23 cellular contexts compared by ENCODE assay signal in the genomic region with DNA sequence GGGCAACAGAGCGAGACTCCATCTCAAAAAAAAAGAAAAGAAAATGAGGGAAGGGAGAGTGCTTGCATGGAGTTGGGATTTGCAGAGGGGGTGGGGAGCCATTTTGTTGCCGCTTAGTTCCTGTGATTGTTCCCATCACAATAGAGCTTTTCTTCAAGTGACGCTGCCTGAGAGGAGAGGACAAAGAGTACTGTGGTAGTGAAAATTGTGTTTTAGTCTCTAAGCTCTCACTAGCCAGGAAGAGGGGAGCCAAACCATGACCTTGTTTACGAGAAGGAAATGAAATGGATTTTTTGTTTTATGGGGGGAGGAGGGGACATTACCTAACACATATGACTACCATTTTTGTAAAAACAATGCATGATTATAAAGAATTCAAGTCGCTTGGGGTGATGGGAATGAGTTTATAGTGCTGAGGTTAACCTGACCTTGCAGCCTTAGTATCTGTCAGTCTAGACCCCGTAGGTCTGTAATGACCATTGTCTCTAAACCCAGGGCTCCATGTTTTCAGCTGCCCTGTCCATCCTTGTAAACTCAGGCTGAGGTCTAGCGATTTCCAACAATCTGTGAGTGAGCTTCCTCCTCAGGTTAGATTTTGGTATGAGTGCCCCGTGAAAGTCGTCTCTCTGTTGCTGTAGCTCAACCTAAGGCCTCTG. TPM values are rescaled to one million over a fixed set of nuclear protein-coding genes. Genes with fewer than 3 reads are reported as not detected.
DNase-seq lines count a peak whose midpoint lies in the region; ATAC-seq, FAIRE-seq and TF ChIP-seq lines count a peak whose summit lies in the region.
"Had no signal": no experiment of that assay in that cellular context is flagged by ENCODE, and none has a peak within 500 bp of the region (broad histone marks: within the 10 kb centered on the region; RNA-seq: fewer than 3 reads in every experiment).

No MANE protein-coding gene starts in this region.

- no peaks in the 10 kb centered on the region for H3K79me2 ChIP-seq in HepG2 (ENCODE audit: insufficient read depth, low read length)

- no peak for TF ChIP-seq CTCF in right lobe of liver (IDR thresholded peaks at IDR 0.05)
- TF ChIP-seq CTCF in HepG2 (CRISPR knock-in tag; IDR thresholded peaks at IDR 0.05) = no peak
- no peak for TF ChIP-seq CTCF in neural crest cell (conservative IDR thresholded peaks at IDR 0.05)

- H3K9me3 Mint-ChIP-seq in neural crest cell = no peaks in the 10 kb centered on the region
- H3K9me3 Mint-ChIP-seq in effector memory CD8-positive, alpha-beta T cell = no peaks in the 10 kb centered on the region
- H3K9me3 Mint-ChIP-seq: CD4-positive, alpha-beta memory T cell; nephron had no signal

- no peak overlapping the region for H2AFZ ChIP-seq in HepG2 (ENCODE audit: low read length)

- H3K9ac ChIP-seq in HepG2 (ENCODE audit: insufficient read depth, low read depth, low read length) = no peak overlapping the region

- H3K27me3 Mint-ChIP-seq in neural crest cell (ENCODE audit: low read depth) = no peaks in the 10 kb centered on the region
- H3K27me3 Mint-ChIP-seq in effector memory CD8-positive, alpha-beta T cell = no peaks in the 10 kb centered on the region
- H3K27me3 Mint-ChIP-seq: CD4-positive, alpha-beta memory T cell had no signal

- BruUV-seq in HepG2 (replicated peaks; lab: Mats Ljungman, UMichigan) = no TSS peak

- TF ChIP-seq EP300 in HepG2 (IDR thresholded peaks at IDR 0.05; ENCODE audit: low read depth in 2 of 2, low read length in 2 of 2) (no peak), HepG2 (CRISPR knock-in tag; IDR thresholded peaks at IDR 0.05; ENCODE audit: borderline replicate concordance) (no peak)

- no peaks in the 10 kb centered on the region for H3K4me1 ChIP-seq in right lobe of liver
- peaks cover 17% of the 10 kb centered on the region for H3K4me1 ChIP-seq in HepG2 (ENCODE audit: insufficient read depth, low read length)

- H3K4me2 ChIP-seq in HepG2 (ENCODE audit: low read depth, low read length) = no peak overlapping the region

- intact Hi-C loops in right lobe of liver (cut with DNase I) = no loop called here
- intact Hi-C loops in HepG2 (cut with micrococcal nuclease; ENCODE audit: unreplicated experiment) = no loop called here

- ATAC-seq in right lobe of liver = peak in 3 of 4 donors; percentile 37 to 43 (median 38)
- ATAC-seq in HepG2 = no peak
- no peak for ATAC-seq in GM21447 (IDR thresholded peaks at IDR 0.05; ENCODE audit: unreplicated experiment)
- ATAC-seq in effector memory CD8-positive, alpha-beta T cell (replicated peaks) = no peak
- ATAC-seq: gastroesophageal sphincter; stimulated activated naive CD8-positive, alpha-beta T cell treated with anti-CD3 and anti-CD28 coated beads, Interleukin-15, Interleukin-2, amounts not matched to agents 100 U/mL and 50 U/mL, for 24 hours had no signal

- H3K36me3 ChIP-seq in right lobe of liver (no peaks in the 10 kb centered on the region), HepG2 (replicated peaks in 1 of 2; ENCODE audit: control insufficient read depth in 1 of 2, insufficient read depth in 2 of 2, low read length in 2 of 2) (no peaks in the 10 kb centered on the region)
- H3K36me3 ChIP-seq: upper lobe of right lung had no signal

- H3K4me1 Mint-ChIP-seq in neural crest cell = peaks cover 30% of the 10 kb centered on the region
- H3K4me1 Mint-ChIP-seq in effector memory CD8-positive, alpha-beta T cell (ENCODE audit: low read depth in 2 of 2) = no peaks in the 10 kb centered on the region
- H3K4me1 Mint-ChIP-seq: CD4-positive, alpha-beta memory T cell had no signal

- TF ChIP-seq POLR2A in right lobe of liver (IDR thresholded peaks at IDR 0.05) = no peak
- TF ChIP-seq POLR2A in HepG2 (IDR thresholded peaks at IDR 0.05; ENCODE audit: insufficient read depth in 1 of 2, low read depth in 2 of 2, low read length in 2 of 2) = no peak

- H3K27me3 ChIP-seq in right lobe of liver = no peaks in the 10 kb centered on the region
- no peaks in the 10 kb centered on the region for H3K27me3 ChIP-seq in HepG2 (ENCODE audit: control insufficient read depth in 1 of 2, insufficient read depth in 2 of 2, low read length in 2 of 2)
- H3K27me3 ChIP-seq: gastroesophageal sphincter, upper lobe of right lung had no signal

- H3K4me3 ChIP-seq in right lobe of liver (no peak overlapping the region), HepG2 (replicated peaks in 1 of 3; ENCODE audit: insufficient read depth in 1 of 3, low read depth in 2 of 3, low read length in 3 of 3) (no peak overlapping the region)
- H3K4me3 ChIP-seq: gastroesophageal sphincter, upper lobe of right lung had no signal

- no peak overlapping the region for H3K27ac ChIP-seq in right lobe of liver
- H3K27ac ChIP-seq in HepG2 (ENCODE audit: extremely low read length, insufficient read depth, low read length) = no peak overlapping the region
- H3K27ac ChIP-seq: gastroesophageal sphincter, upper lobe of right lung had no signal

- no peak for TF ChIP-seq RAD21 in HepG2 (CRISPR knock-in tag; IDR thresholded peaks at IDR 0.05)

- CTCF ChIA-PET in HepG2 (lab: Yijun Ruan, JAX; ENCODE audit: low intra/inter-chr PET ratio, low total read pairs) = no interaction called here

- H3K4me3 Mint-ChIP-seq in neural crest cell = no peak overlapping the region
- no peak overlapping the region for H3K4me3 Mint-ChIP-seq in effector memory CD8-positive, alpha-beta T cell
- H3K4me3 Mint-ChIP-seq: CD4-positive, alpha-beta memory T cell; nephron had no signal

- peak overlapping the region; percentile 48 for H3K27ac Mint-ChIP-seq in neural crest cell (ENCODE audit: unreplicated experiment)
- H3K27ac Mint-ChIP-seq in effector memory CD8-positive, alpha-beta T cell = no peak overlapping the region
- H3K27ac Mint-ChIP-seq: CD4-positive, alpha-beta memory T cell had no signal

- H3K9me3 ChIP-seq in right lobe of liver = no peaks in the 10 kb centered on the region
- no peaks in the 10 kb centered on the region for H3K9me3 ChIP-seq in HepG2 (ENCODE audit: low read length)
- H3K9me3 ChIP-seq: gastroesophageal sphincter, upper lobe of right lung had no signal

- DNase-seq in right lobe of liver (no peak), HepG2 (ENCODE audit: low spot score) (no peak), frontal cortex (ENCODE audit: low spot score in 2 of 2) (no peak), neural crest cell (ENCODE audit: low read depth, low spot score) (no peak), ureter (ENCODE audit: low spot score) (no peak), COLO829 (ENCODE audit: low spot score) (no peak)
- DNase-seq in effector memory CD8-positive, alpha-beta T cell = no peak
- DNase-seq: ACHN; activated gamma-delta T cell treated with Interleukin-2 at 50 U/mL for 16 hours; CD4-positive, alpha-beta memory T cell; DMS79; islet precursor cell; mesenchymal stem cell; NCI-H1694; NCI-H345; NK-92 treated with Interleukin-12 subunit alpha and Interleukin-12 subunit beta, amount 100 ng/mL, for 24 hours; stimulated activated naive CD8-positive, alpha-beta T cell treated with anti-CD3 and anti-CD28 coated beads, Interleukin-15, Interleukin-2, amounts not matched to agents 100 U/mL and 50 U/mL, for 24 hours; upper lobe of right lung had no signal

- no peaks in the 10 kb centered on the region for H4K20me1 ChIP-seq in HepG2 (ENCODE audit: insufficient read depth, low read length)

- POLR2A ChIA-PET in HepG2 (lab: Yijun Ruan, JAX) = no interaction called here

- FAIRE-seq in HepG2 (lab: Jason Lieb, UNC) (no peak), frontal cortex (lab: Jason Lieb, UNC) (peak; percentile 64)
- FAIRE-seq: astrocyte, TTC549 had no signal

- H3K36me3 Mint-ChIP-seq in neural crest cell (ENCODE audit: low read depth) = peaks cover 7% of the 10 kb centered on the region
- peaks cover 6% of the 10 kb centered on the region for H3K36me3 Mint-ChIP-seq in effector memory CD8-positive, alpha-beta T cell (ENCODE audit: insufficient read depth)

- 94% methylated on average over 7 of the region's 9 CpGs for WGBS in right lobe of liver (ENCODE audit: insufficient coverage, low coverage, low lambda C conversion rate, missing lambda C conversion rate)
- 93% methylated on average over 8 of the region's 9 CpGs for WGBS in HepG2 (ENCODE audit: low lambda C conversion rate)

- in situ Hi-C loops in HepG2 (cut with HindIII; ENCODE audit: extremely low pct_ligation_motif_present, low pct_unique_long_range_greater_than_20kb) = no loop called here

RNA-seq across cellular contexts. Expression of gene SRD5A3, which starts 18.8 kb away (rescaled TPM):
- total RNA-seq in right lobe of liver = 10 to 100 TPM in 3 of 6 experiments, 1 to 10 TPM in 3; 7.7 to 13.9 (median 9.9) TPM
- 12.8 and 18.4 TPM in 2 replicates for total RNA-seq in HepG2 (2016; rRNA removed; fragmentation: Illumina TruSeq; extraction: Trizol)
- total RNA-seq in HepG2 (2016; cell fraction: cytosol; rRNA removed; fragmentation: Illumina TruSeq; extraction: Trizol; ENCODE audit: low read depth) = 10.3 and 14.8 TPM in 2 replicates
- total RNA-seq in HepG2 (2016; cell fraction: insoluble cytoplasmic fraction; rRNA removed; fragmentation: Illumina TruSeq; extraction: Trizol) = 12.5 and 16.5 TPM in 2 replicates
- total RNA-seq in HepG2 (2016; cell fraction: membrane; rRNA removed; fragmentation: Illumina TruSeq; extraction: Trizol) = 22.0 and 24.7 TPM in 2 replicates
- total RNA-seq in HepG2 (2016; cell fraction: nucleus; rRNA removed; fragmentation: Illumina TruSeq; extraction: Trizol) = 12.7 and 14.2 TPM in 2 replicates
- 7.4 and 12.4 TPM in 2 replicates for polyA plus RNA-seq in HepG2 (2011; rRNA removed)
- polyA plus RNA-seq in HepG2 (2011; cell fraction: cytosol; rRNA removed) = 5.5 and 8.9 TPM in 2 replicates
- 0.87 and 1.7 TPM in 2 replicates for polyA plus RNA-seq in HepG2 (2011; cell fraction: nucleus; rRNA removed)
- polyA plus RNA-seq in HepG2 (2012) = 8.3 and 13.3 TPM in 2 replicates
- 30.1 and 32.4 TPM in 2 replicates for polyA plus RNA-seq in HepG2 (2016; cell fraction: cytosol; fragmentation: Illumina TruSeq; extraction: Trizol; ENCODE audit: low read depth)
- polyA plus RNA-seq in HepG2 (2016; cell fraction: insoluble cytoplasmic fraction; fragmentation: Illumina TruSeq; extraction: Trizol; ENCODE audit: low read depth) = 17.4 and 17.6 TPM in 2 replicates
- 26.9 and 30.1 TPM in 2 replicates for polyA plus RNA-seq in HepG2 (2016; cell fraction: membrane; fragmentation: Illumina TruSeq; extraction: Trizol; ENCODE audit: low read depth)
- 26.6 and 27.3 TPM in 2 replicates for polyA plus RNA-seq in HepG2 (2016; cell fraction: nucleus; fragmentation: Illumina TruSeq; extraction: Trizol; ENCODE audit: insufficient read depth, low read depth)
- 14.9 and 24.8 TPM in 2 replicates for polyA minus RNA-seq in HepG2 (2011; rRNA and poly(A)+ RNA removed; ENCODE audit: low replicate concordance)
- polyA minus RNA-seq in HepG2 (2011; cell fraction: cytosol; rRNA and poly(A)+ RNA removed) = 4.6 and 5.1 TPM in 2 replicates
- polyA minus RNA-seq in HepG2 (2011; cell fraction: nucleus; rRNA and poly(A)+ RNA removed) = 1.3 and 2.1 TPM in 2 replicates
- total RNA-seq in frontal cortex = 9.0 TPM
- total RNA-seq in neural crest cell = 20.1 and 20.3 TPM in 2 replicates
- 25.6 TPM for total RNA-seq in ureter

RNA-seq across cellular contexts. Expression of gene TMEM165, which starts 30.9 kb away (rescaled TPM):
- total RNA-seq in right lobe of liver = 10 to 100 TPM; 13.3 to 53.0 (median 23.0) TPM
- 32.0 and 54.6 TPM in 2 replicates for total RNA-seq in HepG2 (2016; rRNA removed; fragmentation: Illumina TruSeq; extraction: Trizol)
- total RNA-seq in HepG2 (2016; cell fraction: cytosol; rRNA removed; fragmentation: Illumina TruSeq; extraction: Trizol; ENCODE audit: low read depth) = 49.0 and 49.6 TPM in 2 replicates
- total RNA-seq in HepG2 (2016; cell fraction: insoluble cytoplasmic fraction; rRNA removed; fragmentation: Illumina TruSeq; extraction: Trizol) = 31.3 and 54.4 TPM in 2 replicates
- 41.0 and 41.4 TPM in 2 replicates for total RNA-seq in HepG2 (2016; cell fraction: membrane; rRNA removed; fragmentation: Illumina TruSeq; extraction: Trizol)
- 69.6 and 76.4 TPM in 2 replicates for total RNA-seq in HepG2 (2016; cell fraction: nucleus; rRNA removed; fragmentation: Illumina TruSeq; extraction: Trizol)
- 82.0 and 103 TPM in 2 replicates for polyA plus RNA-seq in HepG2 (2011; rRNA removed)
- polyA plus RNA-seq in HepG2 (2011; cell fraction: cytosol; rRNA removed) = 36.3 and 40.4 TPM in 2 replicates
- 57.5 and 61.2 TPM in 2 replicates for polyA plus RNA-seq in HepG2 (2011; cell fraction: nucleus; rRNA removed)
- 27.9 and 35.8 TPM in 2 replicates for polyA plus RNA-seq in HepG2 (2012)
- polyA plus RNA-seq in HepG2 (2016; cell fraction: cytosol; fragmentation: Illumina TruSeq; extraction: Trizol; ENCODE audit: low read depth) = 17.4 and 21.2 TPM in 2 replicates
- 36.0 and 38.8 TPM in 2 replicates for polyA plus RNA-seq in HepG2 (2016; cell fraction: insoluble cytoplasmic fraction; fragmentation: Illumina TruSeq; extraction: Trizol; ENCODE audit: low read depth)
- 27.2 and 31.4 TPM in 2 replicates for polyA plus RNA-seq in HepG2 (2016; cell fraction: membrane; fragmentation: Illumina TruSeq; extraction: Trizol; ENCODE audit: low read depth)
- polyA plus RNA-seq in HepG2 (2016; cell fraction: nucleus; fragmentation: Illumina TruSeq; extraction: Trizol; ENCODE audit: insufficient read depth, low read depth) = 108 and 117 TPM in 2 replicates
- polyA minus RNA-seq in HepG2 (2011; rRNA and poly(A)+ RNA removed; ENCODE audit: low replicate concordance) = 170 and 281 TPM in 2 replicates
- 36.6 and 41.3 TPM in 2 replicates for polyA minus RNA-seq in HepG2 (2011; cell fraction: cytosol; rRNA and poly(A)+ RNA removed)
- polyA minus RNA-seq in HepG2 (2011; cell fraction: nucleus; rRNA and poly(A)+ RNA removed) = 125 and 131 TPM in 2 replicates
- 139 TPM for total RNA-seq in frontal cortex
- 62.7 TPM in 2 replicates for total RNA-seq in neural crest cell
- 188 TPM for total RNA-seq in ureter

Comparison
In these comparisons a context has a peak if more than half of its experiments do, and no peak if none do; other contexts are left out.
1. ATAC-seq: peak in right lobe of liver (3 of 4); none in HepG2 (single experiment), GM21447 (single experiment) and effector memory CD8-positive, alpha-beta T cell (single experiment).